ENCODE assay signal across 1 cellular context in the genomic region with DNA sequence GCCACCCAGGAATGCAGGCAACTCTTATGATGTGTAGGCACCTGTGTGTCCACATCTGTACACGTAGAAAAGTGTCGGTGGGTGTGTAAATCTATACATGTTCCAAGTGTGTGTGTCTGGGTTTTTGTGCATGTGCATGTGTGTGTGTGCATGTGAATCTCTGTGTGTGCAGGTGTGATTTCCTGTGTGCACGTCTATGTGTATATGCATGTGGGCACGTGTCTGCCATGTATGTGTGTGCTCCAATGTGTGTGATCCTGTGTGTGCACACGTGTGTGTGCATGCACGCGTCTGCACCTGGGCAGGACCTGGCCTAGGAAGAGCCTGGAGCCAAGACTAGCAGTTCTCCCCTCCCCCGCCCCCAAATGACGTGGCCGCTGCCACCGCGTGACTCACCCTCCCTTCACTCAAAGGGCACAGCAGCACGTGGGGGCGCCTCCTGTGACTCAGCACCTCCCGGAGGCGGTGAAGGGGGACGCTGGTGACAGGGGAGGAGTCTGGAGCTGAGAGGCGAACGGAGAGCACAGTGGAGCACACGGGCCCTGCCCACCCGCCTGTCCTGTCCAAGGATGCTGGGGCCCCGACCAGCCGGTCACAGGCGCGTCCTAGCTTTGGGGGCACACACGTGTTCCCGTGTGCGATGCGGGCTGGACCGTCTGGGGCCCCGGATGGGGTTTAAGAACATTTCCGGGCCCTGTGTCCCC.
TF ChIP-seq lines count a peak whose summit lies in the region.

No MANE protein-coding gene starts in this region.

TF ChIP-seq in HepG2, 621 proteins besides CTCF, POLR2A, EP300 and RAD21 (continued from another document and continues in another):
- no peak; the same call in 1 of the 2 replicates for TF ChIP-seq ZSCAN9 (CRISPR knock-in tag; IDR thresholded peaks at IDR 0.05; ENCODE audit: borderline replicate concordance)
- TF ChIP-seq, protein P1, sequence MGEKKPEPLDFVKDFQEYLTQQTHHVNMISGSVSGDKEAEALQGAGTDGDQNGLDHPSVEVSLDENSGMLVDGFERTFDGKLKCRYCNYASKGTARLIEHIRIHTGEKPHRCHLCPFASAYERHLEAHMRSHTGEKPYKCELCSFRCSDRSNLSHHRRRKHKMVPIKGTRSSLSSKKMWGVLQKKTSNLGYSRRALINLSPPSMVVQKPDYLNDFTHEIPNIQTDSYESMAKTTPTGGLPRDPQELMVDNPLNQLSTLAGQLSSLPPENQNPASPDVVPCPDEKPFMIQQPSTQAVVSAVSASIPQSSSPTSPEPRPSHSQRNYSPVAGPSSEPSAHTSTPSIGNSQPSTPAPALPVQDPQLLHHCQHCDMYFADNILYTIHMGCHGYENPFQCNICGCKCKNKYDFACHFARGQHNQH (CRISPR knock-in tag; IDR thresholded peaks at IDR 0.05), result peak; percentile 93
- TF ChIP-seq SYNCRIP (IDR thresholded peaks at IDR 0.05; ENCODE audit: insufficient read depth, low read depth, low read length), result no peak
- TF ChIP-seq KLF6 (CRISPR knock-in tag; IDR thresholded peaks at IDR 0.05), result no peak
- TF ChIP-seq, protein P2, sequence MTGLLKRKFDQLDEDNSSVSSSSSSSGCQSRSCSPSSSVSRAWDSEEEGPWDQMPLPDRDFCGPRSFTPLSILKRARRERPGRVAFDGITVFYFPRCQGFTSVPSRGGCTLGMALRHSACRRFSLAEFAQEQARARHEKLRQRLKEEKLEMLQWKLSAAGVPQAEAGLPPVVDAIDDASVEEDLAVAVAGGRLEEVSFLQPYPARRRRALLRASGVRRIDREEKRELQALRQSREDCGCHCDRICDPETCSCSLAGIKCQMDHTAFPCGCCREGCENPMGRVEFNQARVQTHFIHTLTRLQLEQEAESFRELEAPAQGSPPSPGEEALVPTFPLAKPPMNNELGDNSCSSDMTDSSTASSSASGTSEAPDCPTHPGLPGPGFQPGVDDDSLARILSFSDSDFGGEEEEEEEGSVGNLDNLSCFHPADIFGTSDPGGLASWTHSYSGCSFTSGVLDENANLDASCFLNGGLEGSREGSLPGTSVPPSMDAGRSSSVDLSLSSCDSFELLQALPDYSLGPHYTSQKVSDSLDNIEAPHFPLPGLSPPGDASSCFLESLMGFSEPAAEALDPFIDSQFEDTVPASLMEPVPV (CRISPR knock-in tag; IDR thresholded peaks at IDR 0.05), result peak; percentile 72; the same call in 1 of the 2 replicates
- TF ChIP-seq ZNF761 (CRISPR knock-in tag; conservative IDR thresholded peaks at IDR 0.05), result peak; percentile 46; the same call in 1 of the 2 replicates
- peak; percentile 62 for TF ChIP-seq POLR2AphosphoS5 (IDR thresholded peaks at IDR 0.05; ENCODE audit: low read depth, low read length)
- TF ChIP-seq, protein P3, sequence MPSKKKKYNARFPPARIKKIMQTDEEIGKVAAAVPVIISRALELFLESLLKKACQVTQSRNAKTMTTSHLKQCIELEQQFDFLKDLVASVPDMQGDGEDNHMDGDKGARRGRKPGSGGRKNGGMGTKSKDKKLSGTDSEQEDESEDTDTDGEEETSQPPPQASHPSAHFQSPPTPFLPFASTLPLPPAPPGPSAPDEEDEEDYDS (CRISPR knock-in tag; IDR thresholded peaks at IDR 0.05), result peak; percentile 72
- peak; percentile 75; the same call in 1 of the 2 replicates for TF ChIP-seq ZNF256 (CRISPR knock-in tag; conservative IDR thresholded peaks at IDR 0.05)
- TF ChIP-seq, protein P4, sequence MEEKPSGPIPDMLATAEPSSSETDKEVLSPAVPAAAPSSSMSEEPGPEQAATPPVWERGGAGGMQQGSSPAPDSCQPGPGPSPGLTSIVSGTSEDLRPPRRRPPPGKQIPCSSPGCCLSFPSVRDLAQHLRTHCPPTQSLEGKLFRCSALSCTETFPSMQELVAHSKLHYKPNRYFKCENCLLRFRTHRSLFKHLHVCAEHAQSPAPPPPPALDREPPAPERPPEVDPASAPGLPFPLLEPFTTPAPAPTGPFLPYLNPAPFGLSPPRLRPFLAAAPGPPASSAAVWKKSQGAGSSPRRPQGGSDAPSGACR (CRISPR knock-in tag; IDR thresholded peaks at IDR 0.05), result peak; percentile 91; the same call in 1 of the 2 replicates
- TF ChIP-seq ATRX (CRISPR knock-in tag; IDR thresholded peaks at IDR 0.05; ENCODE audit: borderline replicate concordance), result 0 out of 2 replicates have a peak, but pooled peaks have one; percentile 72
- TF ChIP-seq, protein P5, sequence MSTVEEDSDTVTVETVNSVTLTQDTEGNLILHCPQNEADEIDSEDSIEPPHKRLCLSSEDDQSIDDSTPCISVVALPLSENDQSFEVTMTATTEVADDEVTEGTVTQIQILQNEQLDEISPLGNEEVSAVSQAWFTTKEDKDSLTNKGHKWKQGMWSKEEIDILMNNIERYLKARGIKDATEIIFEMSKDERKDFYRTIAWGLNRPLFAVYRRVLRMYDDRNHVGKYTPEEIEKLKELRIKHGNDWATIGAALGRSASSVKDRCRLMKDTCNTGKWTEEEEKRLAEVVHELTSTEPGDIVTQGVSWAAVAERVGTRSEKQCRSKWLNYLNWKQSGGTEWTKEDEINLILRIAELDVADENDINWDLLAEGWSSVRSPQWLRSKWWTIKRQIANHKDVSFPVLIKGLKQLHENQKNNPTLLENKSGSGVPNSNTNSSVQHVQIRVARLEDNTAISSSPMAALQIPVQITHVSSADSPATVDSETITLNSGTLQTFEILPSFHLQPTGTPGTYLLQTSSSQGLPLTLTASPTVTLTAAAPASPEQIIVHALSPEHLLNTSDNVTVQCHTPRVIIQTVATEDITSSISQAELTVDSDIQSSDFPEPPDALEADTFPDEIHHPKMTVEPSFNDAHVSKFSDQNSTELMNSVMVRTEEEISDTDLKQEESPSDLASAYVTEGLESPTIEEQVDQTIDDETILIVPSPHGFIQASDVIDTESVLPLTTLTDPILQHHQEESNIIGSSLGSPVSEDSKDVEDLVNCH (CRISPR knock-in tag; IDR thresholded peaks at IDR 0.05), result no peak
- TF ChIP-seq ZSCAN30 (CRISPR knock-in tag; IDR thresholded peaks at IDR 0.05), result 0 out of 2 replicates have a peak, but pooled peaks have one; percentile 30
- no peak for TF ChIP-seq RFXAP (CRISPR knock-in tag; IDR thresholded peaks at IDR 0.05; ENCODE audit: borderline replicate concordance)
- TF ChIP-seq, protein P6, sequence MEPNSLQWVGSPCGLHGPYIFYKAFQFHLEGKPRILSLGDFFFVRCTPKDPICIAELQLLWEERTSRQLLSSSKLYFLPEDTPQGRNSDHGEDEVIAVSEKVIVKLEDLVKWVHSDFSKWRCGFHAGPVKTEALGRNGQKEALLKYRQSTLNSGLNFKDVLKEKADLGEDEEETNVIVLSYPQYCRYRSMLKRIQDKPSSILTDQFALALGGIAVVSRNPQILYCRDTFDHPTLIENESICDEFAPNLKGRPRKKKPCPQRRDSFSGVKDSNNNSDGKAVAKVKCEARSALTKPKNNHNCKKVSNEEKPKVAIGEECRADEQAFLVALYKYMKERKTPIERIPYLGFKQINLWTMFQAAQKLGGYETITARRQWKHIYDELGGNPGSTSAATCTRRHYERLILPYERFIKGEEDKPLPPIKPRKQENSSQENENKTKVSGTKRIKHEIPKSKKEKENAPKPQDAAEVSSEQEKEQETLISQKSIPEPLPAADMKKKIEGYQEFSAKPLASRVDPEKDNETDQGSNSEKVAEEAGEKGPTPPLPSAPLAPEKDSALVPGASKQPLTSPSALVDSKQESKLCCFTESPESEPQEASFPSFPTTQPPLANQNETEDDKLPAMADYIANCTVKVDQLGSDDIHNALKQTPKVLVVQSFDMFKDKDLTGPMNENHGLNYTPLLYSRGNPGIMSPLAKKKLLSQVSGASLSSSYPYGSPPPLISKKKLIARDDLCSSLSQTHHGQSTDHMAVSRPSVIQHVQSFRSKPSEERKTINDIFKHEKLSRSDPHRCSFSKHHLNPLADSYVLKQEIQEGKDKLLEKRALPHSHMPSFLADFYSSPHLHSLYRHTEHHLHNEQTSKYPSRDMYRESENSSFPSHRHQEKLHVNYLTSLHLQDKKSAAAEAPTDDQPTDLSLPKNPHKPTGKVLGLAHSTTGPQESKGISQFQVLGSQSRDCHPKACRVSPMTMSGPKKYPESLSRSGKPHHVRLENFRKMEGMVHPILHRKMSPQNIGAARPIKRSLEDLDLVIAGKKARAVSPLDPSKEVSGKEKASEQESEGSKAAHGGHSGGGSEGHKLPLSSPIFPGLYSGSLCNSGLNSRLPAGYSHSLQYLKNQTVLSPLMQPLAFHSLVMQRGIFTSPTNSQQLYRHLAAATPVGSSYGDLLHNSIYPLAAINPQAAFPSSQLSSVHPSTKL (CRISPR knock-in tag; IDR thresholded peaks at IDR 0.05), result peak; percentile 87
- TF ChIP-seq ZNF564 (CRISPR knock-in tag; IDR thresholded peaks at IDR 0.05), result peak; percentile 30; the same call in 1 of the 2 replicates
- TF ChIP-seq CHD2 (IDR thresholded peaks at IDR 0.05; ENCODE audit: low read depth, low read length), result peak; percentile 67; the same call in 1 of the 2 replicates
- 0 out of 2 replicates have a peak, but pooled peaks have one; percentile 57 for TF ChIP-seq TOPORS (CRISPR knock-in tag; IDR thresholded peaks at IDR 0.05)
- TF ChIP-seq ARNT (IDR thresholded peaks at IDR 0.05), result no peak
- TF ChIP-seq ZBTB1 (CRISPR knock-in tag; IDR thresholded peaks at IDR 0.05; ENCODE audit: borderline replicate concordance), result no peak
- TF ChIP-seq, protein P7, sequence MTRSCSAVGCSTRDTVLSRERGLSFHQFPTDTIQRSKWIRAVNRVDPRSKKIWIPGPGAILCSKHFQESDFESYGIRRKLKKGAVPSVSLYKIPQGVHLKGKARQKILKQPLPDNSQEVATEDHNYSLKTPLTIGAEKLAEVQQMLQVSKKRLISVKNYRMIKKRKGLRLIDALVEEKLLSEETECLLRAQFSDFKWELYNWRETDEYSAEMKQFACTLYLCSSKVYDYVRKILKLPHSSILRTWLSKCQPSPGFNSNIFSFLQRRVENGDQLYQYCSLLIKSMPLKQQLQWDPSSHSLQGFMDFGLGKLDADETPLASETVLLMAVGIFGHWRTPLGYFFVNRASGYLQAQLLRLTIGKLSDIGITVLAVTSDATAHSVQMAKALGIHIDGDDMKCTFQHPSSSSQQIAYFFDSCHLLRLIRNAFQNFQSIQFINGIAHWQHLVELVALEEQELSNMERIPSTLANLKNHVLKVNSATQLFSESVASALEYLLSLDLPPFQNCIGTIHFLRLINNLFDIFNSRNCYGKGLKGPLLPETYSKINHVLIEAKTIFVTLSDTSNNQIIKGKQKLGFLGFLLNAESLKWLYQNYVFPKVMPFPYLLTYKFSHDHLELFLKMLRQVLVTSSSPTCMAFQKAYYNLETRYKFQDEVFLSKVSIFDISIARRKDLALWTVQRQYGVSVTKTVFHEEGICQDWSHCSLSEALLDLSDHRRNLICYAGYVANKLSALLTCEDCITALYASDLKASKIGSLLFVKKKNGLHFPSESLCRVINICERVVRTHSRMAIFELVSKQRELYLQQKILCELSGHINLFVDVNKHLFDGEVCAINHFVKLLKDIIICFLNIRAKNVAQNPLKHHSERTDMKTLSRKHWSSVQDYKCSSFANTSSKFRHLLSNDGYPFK (CRISPR knock-in tag; IDR thresholded peaks at IDR 0.05; ENCODE audit: borderline replicate concordance), result 0 out of 2 replicates have a peak, but pooled peaks have one; percentile 1
- peak; percentile 80; the same call in 1 of the 2 replicates for TF ChIP-seq CHCHD3 (CRISPR knock-in tag; IDR thresholded peaks at IDR 0.05)
- TF ChIP-seq, protein P8, sequence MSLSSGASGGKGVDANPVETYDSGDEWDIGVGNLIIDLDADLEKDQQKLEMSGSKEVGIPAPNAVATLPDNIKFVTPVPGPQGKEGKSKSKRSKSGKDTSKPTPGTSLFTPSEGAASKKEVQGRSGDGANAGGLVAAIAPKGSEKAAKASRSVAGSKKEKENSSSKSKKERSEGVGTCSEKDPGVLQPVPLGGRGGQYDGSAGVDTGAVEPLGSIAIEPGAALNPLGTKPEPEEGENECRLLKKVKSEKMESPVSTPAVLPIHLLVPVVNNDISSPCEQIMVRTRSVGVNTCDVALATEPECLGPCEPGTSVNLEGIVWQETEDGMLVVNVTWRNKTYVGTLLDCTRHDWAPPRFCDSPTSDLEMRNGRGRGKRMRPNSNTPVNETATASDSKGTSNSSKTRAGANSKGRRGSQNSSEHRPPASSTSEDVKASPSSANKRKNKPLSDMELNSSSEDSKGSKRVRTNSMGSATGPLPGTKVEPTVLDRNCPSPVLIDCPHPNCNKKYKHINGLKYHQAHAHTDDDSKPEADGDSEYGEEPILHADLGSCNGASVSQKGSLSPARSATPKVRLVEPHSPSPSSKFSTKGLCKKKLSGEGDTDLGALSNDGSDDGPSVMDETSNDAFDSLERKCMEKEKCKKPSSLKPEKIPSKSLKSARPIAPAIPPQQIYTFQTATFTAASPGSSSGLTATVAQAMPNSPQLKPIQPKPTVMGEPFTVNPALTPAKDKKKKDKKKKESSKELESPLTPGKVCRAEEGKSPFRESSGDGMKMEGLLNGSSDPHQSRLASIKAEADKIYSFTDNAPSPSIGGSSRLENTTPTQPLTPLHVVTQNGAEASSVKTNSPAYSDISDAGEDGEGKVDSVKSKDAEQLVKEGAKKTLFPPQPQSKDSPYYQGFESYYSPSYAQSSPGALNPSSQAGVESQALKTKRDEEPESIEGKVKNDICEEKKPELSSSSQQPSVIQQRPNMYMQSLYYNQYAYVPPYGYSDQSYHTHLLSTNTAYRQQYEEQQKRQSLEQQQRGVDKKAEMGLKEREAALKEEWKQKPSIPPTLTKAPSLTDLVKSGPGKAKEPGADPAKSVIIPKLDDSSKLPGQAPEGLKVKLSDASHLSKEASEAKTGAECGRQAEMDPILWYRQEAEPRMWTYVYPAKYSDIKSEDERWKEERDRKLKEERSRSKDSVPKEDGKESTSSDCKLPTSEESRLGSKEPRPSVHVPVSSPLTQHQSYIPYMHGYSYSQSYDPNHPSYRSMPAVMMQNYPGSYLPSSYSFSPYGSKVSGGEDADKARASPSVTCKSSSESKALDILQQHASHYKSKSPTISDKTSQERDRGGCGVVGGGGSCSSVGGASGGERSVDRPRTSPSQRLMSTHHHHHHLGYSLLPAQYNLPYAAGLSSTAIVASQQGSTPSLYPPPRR (CRISPR knock-in tag; IDR thresholded peaks at IDR 0.05; ENCODE audit: borderline replicate concordance), result peak; percentile 67
- TF ChIP-seq NR2C2 (CRISPR knock-in tag; IDR thresholded peaks at IDR 0.05; ENCODE audit: borderline replicate concordance), result peak; percentile 67; the same call in 1 of the 2 replicates
- TF ChIP-seq, protein P9, sequence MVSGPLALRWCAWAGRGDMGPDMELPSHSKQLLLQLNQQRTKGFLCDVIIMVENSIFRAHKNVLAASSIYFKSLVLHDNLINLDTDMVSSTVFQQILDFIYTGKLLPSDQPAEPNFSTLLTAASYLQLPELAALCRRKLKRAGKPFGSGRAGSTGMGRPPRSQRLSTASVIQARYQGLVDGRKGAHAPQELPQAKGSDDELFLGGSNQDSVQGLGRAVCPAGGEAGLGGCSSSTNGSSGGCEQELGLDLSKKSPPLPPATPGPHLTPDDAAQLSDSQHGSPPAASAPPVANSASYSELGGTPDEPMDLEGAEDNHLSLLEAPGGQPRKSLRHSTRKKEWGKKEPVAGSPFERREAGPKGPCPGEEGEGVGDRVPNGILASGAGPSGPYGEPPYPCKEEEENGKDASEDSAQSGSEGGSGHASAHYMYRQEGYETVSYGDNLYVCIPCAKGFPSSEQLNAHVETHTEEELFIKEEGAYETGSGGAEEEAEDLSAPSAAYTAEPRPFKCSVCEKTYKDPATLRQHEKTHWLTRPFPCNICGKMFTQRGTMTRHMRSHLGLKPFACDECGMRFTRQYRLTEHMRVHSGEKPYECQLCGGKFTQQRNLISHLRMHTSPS (CRISPR knock-in tag; IDR thresholded peaks at IDR 0.05; ENCODE audit: low read depth), result peak; percentile 95
- peak; percentile 49 for TF ChIP-seq AGO2 (optimal IDR thresholded peaks at IDR 0.05; ENCODE audit: low read depth, low read length)
- no peak for TF ChIP-seq KDM1A (CRISPR knock-in tag; IDR thresholded peaks at IDR 0.05)
